ENCODE assay signal across 24 cellular contexts in genomic region chr1:94126651-94127050, GRCh38. TPM values are rescaled to one million over a fixed set of nuclear protein-coding genes. Genes with fewer than 3 reads are reported as not detected.
DNase-seq lines count a peak whose midpoint lies in the region; ATAC-seq and TF ChIP-seq lines count a peak whose summit lies in the region.
"Had no signal": no experiment of that assay in that cellular context is flagged by ENCODE, and none has a peak within 500 bp of the region (broad histone marks: within the 10 kb centered on the region; RNA-seq: fewer than 3 reads in every experiment).

No MANE protein-coding gene starts in this region.

- TF ChIP-seq CTCF in HCT116 (IDR thresholded peaks at IDR 0.05 in 2 of 3, conservative IDR thresholded peaks at IDR 0.05 in 1 of 3; ENCODE audit: borderline replicate concordance in 1 of 3, insufficient read depth in 1 of 3, low read depth in 2 of 3, low read length in 2 of 3) = no peak
- no peak for TF ChIP-seq CTCF in type B pancreatic cell (conservative IDR thresholded peaks at IDR 0.05)

- no peak overlapping the region for H3K27ac ChIP-seq in HCT116 (ENCODE audit: low read depth, low read length)
- H3K27ac ChIP-seq: BLaER1 treated with 17β-estradiol and CSF1 and Interleukin-3, amounts not matched to agents 10 nM and 100 nM; PC-9; SJSA1 had no signal

- H3K9me2 ChIP-seq in HCT116 (ENCODE audit: insufficient read depth) = no peaks in the 10 kb centered on the region

- RAD21 ChIA-PET in HCT116 (lab: Charles Lee; ENCODE audit: low non-redundant PET in 1 of 2, low total read pairs in 2 of 2, uncharacterized antibody in 2 of 2, unreplicated experiment in 2 of 2) = no interaction called here

- H3K36me3 ChIP-seq in HCT116 (ENCODE audit: control insufficient read depth in 1 of 2, insufficient read depth in 2 of 2, low read length in 2 of 2) = no peaks in the 10 kb centered on the region
- H3K36me3 ChIP-seq: BLaER1 treated with 17β-estradiol and CSF1 and Interleukin-3, amounts not matched to agents 10 nM and 100 nM; SJSA1 had no signal

- H3K4me2 ChIP-seq in HCT116 (ENCODE audit: low read length) = no peak overlapping the region
- H3K4me2 ChIP-seq: BLaER1 treated with 17β-estradiol and CSF1 and Interleukin-3, amounts not matched to agents 10 nM and 100 nM; PC-9 had no signal

- intact Hi-C loops in HCT116 (cut with micrococcal nuclease) = no loop called here

- DNase-seq in HCT116 (ENCODE audit: low read depth, low spot score) (no peak), dermis blood vessel endothelial cell (peak; percentile 65), kidney tubule cell (ENCODE audit: low spot score) (peak; percentile 20), renal cortical epithelial cell (ENCODE audit: low read depth) (peak; percentile 61), type B pancreatic cell (ENCODE audit: extremely low spot score, unreplicated experiment) (no peak), NCI-H446 (lab: John Stamatoyannopoulos, UW) (no peak)
- DNase-seq in stimulated activated naive CD4-positive, alpha-beta T cell (lab: John Stamatoyannopoulos, UW) = no peak
- DNase-seq: AML-193; CD4-positive, alpha-beta memory T cell; COR-L47; KBM-7; MV-4-11; NCI-H1105; NCI-H1436 treated with DMSO at 0.1 percent for 48 hours; NCI-H187 treated with DMSO at 0.1 percent for 48 hours; NCI-H2171 treated with DMSO at 0.1 percent for 48 hours; NCI-H774; NK-92 treated with Interleukin-12 subunit alpha and Interleukin-12 subunit beta, amount 100 ng/mL, for 24 hours; PC-9 had no signal

- H2AFZ ChIP-seq in HCT116 (ENCODE audit: low read depth, low read length, poor library complexity, severe bottlenecking) = peak overlapping the region; percentile 0
- H2AFZ ChIP-seq: PC-9 had no signal

- peaks cover 16% of the 10 kb centered on the region for H3K4me1 Mint-ChIP-seq in type B pancreatic cell (ENCODE audit: unreplicated experiment)
- H3K4me1 Mint-ChIP-seq: CD4-positive, alpha-beta memory T cell had no signal

- ATAC-seq in HCT116 = no peak
- ATAC-seq: Right ventricle myocardium inferior had no signal

- H4K20me1 ChIP-seq in HCT116 (ENCODE audit: insufficient read depth) = no peaks in the 10 kb centered on the region
- H4K20me1 ChIP-seq: BLaER1 treated with 17β-estradiol and CSF1 and Interleukin-3, amounts not matched to agents 10 nM and 100 nM had no signal

- no TSS peak for BruUV-seq in HCT116 (replicated peaks; lab: Mats Ljungman, UMichigan)

- H3K27me3 ChIP-seq in HCT116 (ENCODE audit: insufficient read depth, low read length) = no peaks in the 10 kb centered on the region
- H3K27me3 ChIP-seq: SJSA1 had no signal

- CTCF ChIA-PET in HCT116 (lab: Charles Lee) = no interaction called here

- H3K4me1 ChIP-seq in HCT116 (ENCODE audit: control insufficient read depth in 1 of 2, insufficient read depth in 2 of 2, low read length in 2 of 2) = peaks cover 0 to 7% of the 10 kb centered on the region in 2 experiments; a peak in 1 of 4 replicates
- H3K4me1 ChIP-seq: BLaER1 treated with 17β-estradiol and CSF1 and Interleukin-3, amounts not matched to agents 10 nM and 100 nM had no signal

- H3K79me2 ChIP-seq in HCT116 (ENCODE audit: insufficient read depth, low read length) = no peaks in the 10 kb centered on the region

- no peak overlapping the region for H3K4me3 Mint-ChIP-seq in type B pancreatic cell
- H3K4me3 Mint-ChIP-seq: CD4-positive, alpha-beta memory T cell had no signal

- H3K27ac Mint-ChIP-seq in type B pancreatic cell = no peak overlapping the region
- H3K27ac Mint-ChIP-seq: CD4-positive, alpha-beta memory T cell had no signal

- TF ChIP-seq POLR2A in HCT116 (IDR thresholded peaks at IDR 0.05; ENCODE audit: borderline replicate concordance, extremely low read depth, insufficient read depth, insufficient read length) = no peak

- H3K9ac ChIP-seq in HCT116 (ENCODE audit: low read length) = no peak overlapping the region
- H3K9ac ChIP-seq: BLaER1 treated with 17β-estradiol and CSF1 and Interleukin-3, amounts not matched to agents 10 nM and 100 nM had no signal

- H3K4me3 ChIP-seq in HCT116 (replicated peaks in 1 of 2; ENCODE audit: low read depth in 1 of 2, low read length in 2 of 2) = no peak overlapping the region
- H3K4me3 ChIP-seq: A549; BLaER1 treated with 17β-estradiol and CSF1 and Interleukin-3, amounts not matched to agents 10 nM and 100 nM; PC-9; SJSA1 had no signal

- no peaks in the 10 kb centered on the region for H3K9me3 ChIP-seq in HCT116 (ENCODE audit: control insufficient read depth in 1 of 2, insufficient read depth in 1 of 2, low read depth in 1 of 2, low read length in 2 of 2)
- H3K9me3 ChIP-seq: A549; BLaER1 treated with 17β-estradiol and CSF1 and Interleukin-3, amounts not matched to agents 10 nM and 100 nM; SJSA1 had no signal

- POLR2A ChIA-PET in HCT116 (lab: Charles Lee) = no interaction called here

- no peaks in the 10 kb centered on the region for H3K27me3 Mint-ChIP-seq in type B pancreatic cell

- H3K9me3 Mint-ChIP-seq in type B pancreatic cell = peaks cover 3% of the 10 kb centered on the region

- TF ChIP-seq RAD21 in HCT116 (IDR thresholded peaks at IDR 0.05; ENCODE audit: low read depth) = no peak

- H3K36me3 Mint-ChIP-seq in type B pancreatic cell = peaks cover under 1% of the 10 kb centered on the region
- H3K36me3 Mint-ChIP-seq: CD4-positive, alpha-beta memory T cell had no signal

TF ChIP-seq in HCT116, 20 proteins besides CTCF, POLR2A, EP300 and RAD21:
- TF ChIP-seq JUND (IDR thresholded peaks at IDR 0.05) (no peak), EGR1 (IDR thresholded peaks at IDR 0.05; ENCODE audit: low read depth) (no peak), REST (IDR thresholded peaks at IDR 0.05; ENCODE audit: low read depth) (no peak), EZH2phosphoT487 (IDR thresholded peaks at IDR 0.05; ENCODE audit: borderline replicate concordance) (no peak), TCF7L2 (IDR thresholded peaks at IDR 0.05; ENCODE audit: borderline replicate concordance, extremely low read depth, insufficient read depth, insufficient read length) (no peak), POLR2AphosphoS5 (IDR thresholded peaks at IDR 0.05; ENCODE audit: low read depth, low read length) (no peak), YY1 (IDR thresholded peaks at IDR 0.05; ENCODE audit: extremely low read depth, insufficient replicate concordance, low read depth, low read length) (no peak), CEBPB (IDR thresholded peaks at IDR 0.05; ENCODE audit: low read depth) (no peak), ELF1 (IDR thresholded peaks at IDR 0.05; ENCODE audit: borderline replicate concordance, low read depth) (no peak), ZNF274 (IDR thresholded peaks at IDR 0.05; ENCODE audit: low read depth, low read length) (no peak), SIN3A (IDR thresholded peaks at IDR 0.05; ENCODE audit: low read depth) (no peak), ZFX (IDR thresholded peaks at IDR 0.05) (no peak), SP1 (IDR thresholded peaks at IDR 0.05; ENCODE audit: low read depth) (no peak), FOSL1 (IDR thresholded peaks at IDR 0.05; ENCODE audit: low read depth) (no peak), SRF (IDR thresholded peaks at IDR 0.05; ENCODE audit: low read depth) (no peak), ZBTB33 (IDR thresholded peaks at IDR 0.05; ENCODE audit: extremely low read depth, insufficient replicate concordance, low read length) (no peak), MAX (IDR thresholded peaks at IDR 0.05) (no peak)

RNA-seq across cellular contexts. Expression of gene ABCA4, which starts 5.7 kb away (rescaled TPM):
- total RNA-seq in HCT116 (2021; ENCODE audit: unreplicated experiment) = 0.22 TPM
- 0.22 and 0.39 TPM in 2 replicates for polyA plus RNA-seq in HCT116 (2012)
- 113 and 177 TPM in 2 replicates for total RNA-seq in dermis blood vessel endothelial cell
- 0.52 and 1.3 TPM in 2 replicates for total RNA-seq in renal cortical epithelial cell
- total RNA-seq in type B pancreatic cell (ENCODE audit: low replicate concordance) = 3.2 and 6.4 TPM in 2 replicates
- total RNA-seq: CD4-positive, alpha-beta memory T cell; MCF 10A had no signal
- polyA plus RNA-seq: CD4-positive, alpha-beta memory T cell had no signal

Comparison
In these comparisons a context has a peak if more than half of its experiments do, and no peak if none do; other contexts are left out.
1. DNase-seq: peak in dermis blood vessel endothelial cell (single experiment), kidney tubule cell (single experiment) and renal cortical epithelial cell (single experiment); none in HCT116 (single experiment), type B pancreatic cell (single experiment), stimulated activated naive CD4-positive, alpha-beta T cell (0 of 6) and NCI-H446 (0 of 2).
2. RNA of gene ABCA4, which starts 5.7 kb away (total RNA-seq): 113 to 177 TPM in dermis blood vessel endothelial cell; 3.2 to 6.4 TPM in type B pancreatic cell, 0.52 to 1.3 TPM in renal cortical epithelial cell and 0.22 TPM in HCT116 (single experiment); every median in the first group is over 10 times any median in the second.